ENCODE assay signal across 25 cellular contexts in genomic region chr3:31422237-31422636, GRCh38.
"Had no signal": no experiment of that assay in that cellular context is flagged by ENCODE, and none has a peak within 500 bp of the region (broad histone marks: within the 10 kb centered on the region; RNA-seq: fewer than 3 reads in every experiment).

No MANE protein-coding gene starts in this region.

- H3K27me3 ChIP-seq: esophagus squamous epithelium, heart right ventricle, left lung, neural progenitor cell, right lobe of liver, stomach, thyroid gland had no signal

- H3K4me3 ChIP-seq: esophagus squamous epithelium, heart right ventricle, left lung, mucosa of descending colon, neural progenitor cell, right lobe of liver, stomach, thyroid gland had no signal

- H3K4me1 ChIP-seq: left lung, parathyroid adenoma, right lobe of liver, stomach, thyroid gland had no signal

- H3K9ac ChIP-seq: neural progenitor cell, parathyroid adenoma had no signal

- H3K79me2 ChIP-seq: parathyroid adenoma had no signal

- H3K36me3 ChIP-seq: esophagus squamous epithelium, heart right ventricle, left lung, neural progenitor cell, right lobe of liver, stomach, thyroid gland had no signal

- H3K4me2 ChIP-seq: neural progenitor cell had no signal

- H2AFZ ChIP-seq: neural progenitor cell, parathyroid adenoma had no signal

- FAIRE-seq: endometrium, islet of Langerhans, small intestine had no signal

- ATAC-seq: heart right ventricle; left cardiac atrium; left lung; mucosa of descending colon; natural killer cell treated with Interleukin-12 subunit alpha and Interleukin-12 subunit beta and Interleukin-15 and Interleukin-18, amount 100 ng/mL, for 72 hours; right lobe of liver had no signal

- H3K9me3 ChIP-seq: esophagus squamous epithelium, mucosa of descending colon, right lobe of liver, stomach, thyroid gland had no signal

- H3K27ac ChIP-seq: esophagus squamous epithelium, heart right ventricle, left lung, neural progenitor cell, parathyroid adenoma, right lobe of liver, stomach, thyroid gland had no signal

- DNase-seq: dermis blood vessel endothelial cell; effector memory CD4-positive, alpha-beta T cell; erythroblast; esophagus squamous epithelium; foreskin melanocyte; glutamatergic neuron; heart right ventricle; hippocampal formation; left cardiac atrium; left lung; mesenchymal stem cell; mucosa of descending colon; naive B cell; right lobe of liver; small intestine; stimulated activated CD4-positive, alpha-beta T cell treated with anti-CD3 and anti-CD28 coated beads, Interleukin-1b, Interleukin-23, amount 100 ng/mL, for 48 hours; stimulated activated CD4-positive, alpha-beta T cell treated with anti-CD3 and anti-CD28 coated beads, Interleukin-4, amount 100 ng/mL, for 24 hours; stimulated activated naive CD4-positive, alpha-beta T cell treated with Interleukin-2 at 50 U/mL for 16 hours; stomach; thyroid gland had no signal
